In genomic region chr11:5690736-5691135, GRCh38 we compare ENCODE assay signal across 8 cellular contexts. TPM values are rescaled to one million over a fixed set of nuclear protein-coding genes. Genes with fewer than 3 reads are reported as not detected.
DNase-seq lines count a peak whose midpoint lies in the region; TF ChIP-seq lines count a peak whose summit lies in the region.

No MANE protein-coding gene starts in this region.

- H3K4me3 ChIP-seq in BLaER1 = peak overlapping the region; percentile 73
- H3K4me3 ChIP-seq in epithelial cell of proximal tubule (ENCODE audit: low read depth, low read length) = peak overlapping the region; percentile 55
- H3K4me3 ChIP-seq in neuron (ENCODE audit: low read length) = peak overlapping the region; percentile 39
- no peak overlapping the region for H3K4me3 ChIP-seq in MM.1S (ENCODE audit: low read length)

- H2AFZ ChIP-seq in neuron (ENCODE audit: low read depth, low read length) (no peak overlapping the region), MM.1S (ENCODE audit: low read length) (no peak overlapping the region)

- DNase-seq in OCI-M1 (lab: John Stamatoyannopoulos, UW) = peak; percentile 86
- no peak for DNase-seq in epithelial cell of proximal tubule (ENCODE audit: low read depth)
- no peak for DNase-seq in HuH-7 (ENCODE audit: low spot score)
- DNase-seq in MM.1S = no peak
- no peak for DNase-seq in SIG-M5 treated with dmso at 0.1 percent for 504 hours (lab: John Stamatoyannopoulos, UW; ENCODE audit: unreplicated experiment)
- DNase-seq in stimulated activated CD4-positive, alpha-beta T cell treated with anti-CD3 and anti-CD28 coated beads, Interleukin-15, amount 100 ng/mL, for 24 hours = no peak

- H3K9ac ChIP-seq in BLaER1 (peak overlapping the region; percentile 87), MM.1S (ENCODE audit: low read length) (no peak overlapping the region)

- H4K20me1 ChIP-seq in BLaER1 (peaks cover 8% of the 10 kb centered on the region; the same call in 1 of the 2 replicates), MM.1S (ENCODE audit: insufficient read depth, low read length) (no peaks in the 10 kb centered on the region)

- H3K9me2 ChIP-seq in MM.1S (replicated peaks; ENCODE audit: insufficient read depth, low read length) = no peaks in the 10 kb centered on the region

- peaks cover 10% of the 10 kb centered on the region for H3F3A ChIP-seq in MM.1S (ENCODE audit: insufficient read depth, low read length)

- H3K4me1 ChIP-seq in BLaER1 (peaks cover 34% of the 10 kb centered on the region), neuron (ENCODE audit: insufficient read depth, low read length) (peaks cover 14% of the 10 kb centered on the region), MM.1S (ENCODE audit: low read length) (0 out of 2 replicates have a peak, but pooled peaks cover 4% of the 10 kb centered on the region)

- TF ChIP-seq CTCF in epithelial cell of proximal tubule (conservative IDR thresholded peaks at IDR 0.05; ENCODE audit: low read depth, low read length) (no peak), MM.1S (IDR thresholded peaks at IDR 0.05; ENCODE audit: low read length) (no peak)

- H3K9me3 ChIP-seq in BLaER1 (no peaks in the 10 kb centered on the region), neuron (ENCODE audit: low read length) (no peaks in the 10 kb centered on the region), MM.1S (replicated peaks; ENCODE audit: insufficient read depth, low read length) (no peaks in the 10 kb centered on the region)

- H3K27me3 ChIP-seq in BLaER1 = no peaks in the 10 kb centered on the region
- no peaks in the 10 kb centered on the region for H3K27me3 ChIP-seq in neuron (ENCODE audit: insufficient read depth, low read length)
- H3K27me3 ChIP-seq in MM.1S (replicated peaks; ENCODE audit: insufficient read depth, low read length) = peaks cover 43% of the 10 kb centered on the region

- H3K79me2 ChIP-seq in MM.1S (ENCODE audit: low read length) = no peaks in the 10 kb centered on the region

- H3K4me2 ChIP-seq in BLaER1 (peak overlapping the region; percentile 98), MM.1S (ENCODE audit: low read depth, low read length) (no peak overlapping the region)

- peaks cover 23% of the 10 kb centered on the region for H3K36me3 ChIP-seq in BLaER1
- no peaks in the 10 kb centered on the region for H3K36me3 ChIP-seq in neuron (ENCODE audit: insufficient read depth, low read length)
- H3K36me3 ChIP-seq in MM.1S (replicated peaks; ENCODE audit: insufficient read depth, low read length) = no peaks in the 10 kb centered on the region

- H3K27ac ChIP-seq in BLaER1 (peak overlapping the region; percentile 88), MM.1S (ENCODE audit: low read length) (no peak overlapping the region)

RNA-seq across cellular contexts. Expression of gene TRIM22, which starts 1.1 kb away (rescaled TPM):
- 8.2 and 18.9 TPM in 2 replicates for total RNA-seq in epithelial cell of proximal tubule

RNA-seq across cellular contexts. Expression of gene TRIM5, which starts 5.9 kb away (rescaled TPM):
- 20.5 and 28.5 TPM in 2 replicates for total RNA-seq in epithelial cell of proximal tubule

RNA-seq across cellular contexts. Expression of gene OR56B1, which starts 45.5 kb away (rescaled TPM):
- not detected in 2 replicates for total RNA-seq in epithelial cell of proximal tubule
